7 cellular contexts compared by ENCODE assay signal in genomic region chr5:88622890-88623289, GRCh38.
DNase-seq lines count a peak whose midpoint lies in the region; ATAC-seq and TF ChIP-seq lines count a peak whose summit lies in the region.
"Not testable (repeated sequence)": the region's sequence is repeated elsewhere in the genome, so short reads cannot be mapped to it uniquely, and the experiment has no call there.

No MANE protein-coding gene starts in this region.

- H3K4me3 ChIP-seq in OCI-LY7 (ENCODE audit: low read depth, low read length, poor library complexity, severe bottlenecking); endodermal cell (ENCODE audit: low read length): not testable (repeated sequence)

- H3K27me3 Mint-ChIP-seq in WTC11 (ENCODE audit: low read depth) = peaks cover 19% of the 10 kb centered on the region
- not testable (repeated sequence) for H3K27me3 Mint-ChIP-seq in endodermal cell (ENCODE audit: insufficient read depth)

- not testable (repeated sequence) for H2AFZ ChIP-seq in OCI-LY7 (ENCODE audit: low read length)

- CTCF ChIA-PET in OCI-LY7 (lab: Charles Lee; ENCODE audit: unreplicated experiment); WTC11 (lab: Charles Lee): not testable (repeated sequence)

- BruUV-seq in OCI-LY7 (replicated peaks; lab: Mats Ljungman, UMichigan) = not testable (repeated sequence)

- ATAC-seq in WTC11 = peak; percentile 47

- WGBS in endodermal cell (ENCODE audit: insufficient coverage in 1 of 2, insufficient read length in 1 of 2), 2 experiments = 89 to 100% methylated on average over 4 to 5 of the region's 5 CpGs

- H3K9me3 ChIP-seq in OCI-LY7 (ENCODE audit: low read length) = not testable (repeated sequence)
- H3K9me3 ChIP-seq in endodermal cell (ENCODE audit: control insufficient read depth, low read length) = peaks cover 10% of the 10 kb centered on the region

- intact Hi-C loops in OCI-LY7 (cut with micrococcal nuclease; ENCODE audit: unreplicated experiment) = not testable (repeated sequence)

- H3K9me3 Mint-ChIP-seq in WTC11 (peaks cover 32% of the 10 kb centered on the region), endodermal cell (peaks cover 16% of the 10 kb centered on the region)

- not testable (repeated sequence) for H3K79me2 ChIP-seq in OCI-LY7 (ENCODE audit: insufficient read depth, low read depth, low read length)

- not testable (repeated sequence) for H3K27me3 ChIP-seq in endodermal cell (ENCODE audit: control insufficient read depth, insufficient read depth, low read length, poor library complexity, severe bottlenecking)

- not testable (repeated sequence) for H3K36me3 ChIP-seq in OCI-LY7 (ENCODE audit: insufficient read depth, low read length); endodermal cell (ENCODE audit: control insufficient read depth, insufficient read depth, low read length)

- not testable (repeated sequence) for H4K20me1 ChIP-seq in OCI-LY7 (ENCODE audit: insufficient read depth, low read length)

- not testable (repeated sequence) for H3K4me3 Mint-ChIP-seq in WTC11, endodermal cell

- peaks cover 10% of the 10 kb centered on the region for H3K36me3 Mint-ChIP-seq in WTC11
- not testable (repeated sequence) for H3K36me3 Mint-ChIP-seq in endodermal cell (ENCODE audit: low read depth)

- H3K4me2 ChIP-seq in OCI-LY7 (ENCODE audit: low read length) = not testable (repeated sequence)

- not testable (repeated sequence) for H3K9ac ChIP-seq in endodermal cell (ENCODE audit: extremely low read depth, low read length, poor library complexity, severe bottlenecking)

- not testable (repeated sequence) for H3K4me1 ChIP-seq in OCI-LY7 (ENCODE audit: insufficient read depth, low read length, poor library complexity, severe bottlenecking); endodermal cell (ENCODE audit: control insufficient read depth, insufficient read depth, low read length)

- H3K27ac ChIP-seq in OCI-LY7 (ENCODE audit: low read depth, low read length, poor library complexity, severe bottlenecking); endodermal cell (ENCODE audit: low read depth, low read length): not testable (repeated sequence)

- not testable (repeated sequence) for H3K4me1 Mint-ChIP-seq in WTC11, endodermal cell

- H3K9me2 ChIP-seq in OCI-LY7 (ENCODE audit: insufficient read depth, low read length) = not testable (repeated sequence)

- not testable (repeated sequence) for H3K27ac Mint-ChIP-seq in WTC11, endodermal cell

- not testable (repeated sequence) for TF ChIP-seq CTCF in OCI-LY7 (conservative IDR thresholded peaks at IDR 0.05; ENCODE audit: low read length); WTC11 (IDR thresholded peaks at IDR 0.05); endodermal cell (conservative IDR thresholded peaks at IDR 0.05)

- POLR2A ChIA-PET in OCI-LY7 (lab: Charles Lee) = interaction anchor here (0.8 kb wide), 1 partner anchor 8 kb away, joined by 3 read pairs; no protein-coding TSS in a partner anchor
- POLR2A ChIA-PET in WTC11 (lab: Charles Lee) = not testable (repeated sequence)

- peak; percentile 64 for DNase-seq in DMS53 (lab: John Stamatoyannopoulos, UW)
- peak; percentile 14 for DNase-seq in HT-29 (ENCODE audit: low spot score)
- DNase-seq in NCI-H748 (lab: John Stamatoyannopoulos, UW; ENCODE audit: unreplicated experiment) = peak; percentile 24
- peak; percentile 2 for DNase-seq in OCI-LY7 (ENCODE audit: low spot score)
- peak; percentile 23 for DNase-seq in RPMI8226
- not testable (repeated sequence) for DNase-seq in WTC11 (ENCODE audit: low spot score)
- DNase-seq in endodermal cell = peak; percentile 48
